Comparison of ENCODE assay signal across 19 cellular contexts in the genomic region with DNA sequence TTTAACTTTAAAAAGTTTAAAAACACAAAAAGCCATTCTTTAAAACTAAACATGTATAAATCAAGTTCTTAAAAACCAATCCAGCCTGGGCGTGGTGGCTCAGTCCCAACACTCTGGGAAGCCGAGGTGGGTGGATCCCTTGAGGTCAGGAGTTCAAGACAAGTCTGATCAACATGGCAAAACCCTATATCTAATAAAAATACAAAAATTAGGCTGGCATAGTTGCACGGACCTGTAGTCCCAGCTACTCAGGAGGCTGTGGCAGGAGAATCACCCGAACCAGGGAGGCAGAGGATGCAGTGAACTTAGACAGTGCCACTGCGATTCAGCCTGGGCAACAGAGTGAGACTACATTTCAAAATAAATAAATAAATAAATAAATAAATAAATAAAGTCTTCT. TPM values are rescaled to one million over a fixed set of nuclear protein-coding genes. Genes with fewer than 3 reads are reported as not detected.
"Had no signal": no experiment of that assay in that cellular context is flagged by ENCODE, and none has a peak within 500 bp of the region (broad histone marks: within the 10 kb centered on the region; RNA-seq: fewer than 3 reads in every experiment).

No MANE protein-coding gene starts in this region.

RNA-seq across cellular contexts. Expression of a gene that starts 5.2 kb away (rescaled TPM):
- total RNA-seq: activated naive CD4-positive, alpha-beta T cell treated with anti-CD3 and anti-CD28 coated beads for 36 hours; activated naive CD4-positive, alpha-beta T cell treated with anti-CD3 and anti-CD28 coated beads, Interleukin-2, amount 50 U/mL, for 72 hours; activated naive CD8-positive, alpha-beta T cell treated with anti-CD3 and anti-CD28 coated beads for 36 hours; activated naive CD8-positive, alpha-beta T cell treated with anti-CD3 and anti-CD28 coated beads, Interleukin-2, amount 10 ng/mL, durations not matched to agents 7 days and 5 days; activated T-cell treated with anti-CD3 and anti-CD28 coated beads, Interleukin-2, amount 50 U/mL, for 4 hours; activated T-cell treated with anti-CD3 and anti-CD28 coated beads, Interleukin-2, amount 50 U/mL, for 72 hours; activated T-helper 1 cell treated with anti-CD3 and anti-CD28 coated beads, Interleukin-12 subunit alpha, Interleukin-12 subunit beta, Interleukin-2, Interleukin-4 antibody, amounts not matched to agents 30 ng/mL and 10 ng/mL and 1 ng/mL, durations not matched to agents 14 hours and 24 hours and 36 hours; activated T-helper 17 cell treated with anti-CD3 and anti-CD28 coated beads, Interleukin-2, amount 50 U/mL, for 72 hours; activated T-helper 2 cell treated with anti-CD3 and anti-CD28 coated beads, Interferon-gamma antibody, Interleukin-2, Interleukin-4, amounts not matched to agents 10 μg/mL and 5 μg/mL and 100 μg/mL, durations not matched to agents 14 hours and 24 hours and 36 hours; adrenal gland; aorta; ascending aorta; body of pancreas; breast epithelium; bronchial epithelial cell; cardiac muscle cell; cardiac septum; cerebellum had no signal
- polyA plus RNA-seq: adipose tissue, adrenal gland, aorta, cardiac muscle cell had no signal
